ENCODE assay signal across 8 cellular contexts in the genomic region with DNA sequence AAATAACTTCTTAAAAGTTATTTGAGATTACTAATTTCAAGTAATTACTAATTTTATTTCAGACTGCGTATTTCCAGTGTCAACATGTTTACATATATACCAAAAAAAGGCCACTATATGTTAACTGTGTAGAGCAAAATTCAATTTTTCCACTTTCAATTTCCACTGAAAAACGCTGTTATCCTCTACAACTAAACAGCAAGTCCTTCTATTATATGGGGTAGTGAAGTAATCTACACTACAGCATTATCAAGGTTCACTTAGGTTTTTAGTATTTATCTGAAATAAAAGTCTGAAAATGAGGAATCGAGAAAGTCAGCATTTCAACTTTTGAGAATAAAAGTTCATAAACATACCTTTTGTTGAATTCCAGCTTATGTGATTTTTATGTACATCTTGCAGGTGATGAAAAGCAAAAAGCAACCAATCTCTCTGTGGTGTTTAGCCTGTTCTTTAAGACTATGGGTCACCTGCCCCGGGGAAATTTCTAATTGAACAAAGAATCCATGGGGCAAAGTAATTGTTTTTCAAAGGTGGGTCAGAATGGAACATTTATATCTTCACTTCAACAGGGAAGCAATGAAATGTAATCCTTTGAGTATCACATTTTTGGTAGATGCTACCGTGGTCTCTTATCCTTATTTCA. TPM values are rescaled to one million over a fixed set of nuclear protein-coding genes. Genes with fewer than 3 reads are reported as not detected.
DNase-seq lines count a peak whose midpoint lies in the region; ATAC-seq and TF ChIP-seq lines count a peak whose summit lies in the region.

No MANE protein-coding gene starts in this region.

- H3K4me1 ChIP-seq in thoracic aorta (ENCODE audit: control insufficient read depth in 1 of 2, low read depth in 2 of 2): peaks cover 13 to 27% of the 10 kb centered on the region in 2 donors

- H3K4me3 ChIP-seq in kidney epithelial cell (ENCODE audit: low read depth, low read length) (peak overlapping the region; percentile 99), thoracic aorta (peak overlapping the region; percentile 97)

- peak overlapping the region in 1 of 2 donors; percentile 99 for H3K27ac ChIP-seq in thoracic aorta

- H3K36me3 ChIP-seq in kidney epithelial cell (ENCODE audit: control insufficient read depth, insufficient read depth, low read length) (no peaks in the 10 kb centered on the region), thoracic aorta (peaks cover 6% of the 10 kb centered on the region)

- H3K27ac Mint-ChIP-seq in activated CD4-positive, alpha-beta T cell treated with anti-CD3 and anti-CD28 coated beads, Interleukin-2, amount 10 ng/mL, durations not matched to agents 7 days and 5 days: peak overlapping the region; percentile 99
- peak overlapping the region; percentile 71 for H3K27ac Mint-ChIP-seq in activated T-helper 2 cell treated with anti-CD3 and anti-CD28 coated beads, Interferon-gamma antibody, Interleukin-2, Interleukin-4, amounts not matched to agents 10 μg/mL and 5 μg/mL and 100 μg/mL, durations not matched to agents 14 hours and 24 hours and 36 hours

- intact Hi-C loops in activated T-helper 2 cell treated with anti-CD3 and anti-CD28 coated beads, Interferon-gamma antibody, Interleukin-2, Interleukin-4, amounts not matched to agents 10 μg/mL and 5 μg/mL and 100 μg/mL, durations not matched to agents 14 hours and 24 hours and 36 hours (cut with micrococcal nuclease): loop anchor here (5.0 to 10.0 kb wide), 3 partner anchors 332 to 565 kb away; no protein-coding TSS in a partner anchor

- CTCF ChIA-PET in activated CD4-positive, alpha-beta T cell treated with anti-CD3 and anti-CD28 coated beads, Interleukin-2, amount 10 ng/mL, durations not matched to agents 7 days and 5 days (lab: Charles Lee): no interaction called here

- TF ChIP-seq CTCF in kidney epithelial cell (IDR thresholded peaks at IDR 0.05; ENCODE audit: insufficient read depth, low read length, poor library complexity, severe bottlenecking) (no peak), thoracic aorta (IDR thresholded peaks at IDR 0.05) (no peak)

- H3K27me3 ChIP-seq in kidney epithelial cell (ENCODE audit: control insufficient read depth, insufficient read depth, low read length) (no peaks in the 10 kb centered on the region), thoracic aorta (replicated peaks; ENCODE audit: insufficient read depth) (no peaks in the 10 kb centered on the region)

- POLR2A ChIA-PET in activated CD4-positive, alpha-beta T cell treated with anti-CD3 and anti-CD28 coated beads, Interleukin-2, amount 10 ng/mL, durations not matched to agents 7 days and 5 days (lab: Charles Lee): interaction anchor here (1.1 kb wide), 1 partner anchor 256 kb away, joined by 3 read pairs; no protein-coding TSS in a partner anchor

- DNase-seq in activated CD4-positive, alpha-beta T cell treated with anti-CD3 and anti-CD28 coated beads, Interleukin-2, amount 10 ng/mL, durations not matched to agents 7 days and 5 days: no peak
- no peak for DNase-seq in activated CD4-positive, alpha-beta T cell treated with anti-CD3 and anti-CD28 coated beads, Interleukin-2, amount 50 U/mL, for 48 hours
- DNase-seq in activated T-helper 2 cell treated with anti-CD3 and anti-CD28 coated beads, Interferon-gamma antibody, Interleukin-2, Interleukin-4, amounts not matched to agents 10 μg/mL and 5 μg/mL and 100 μg/mL, durations not matched to agents 14 hours and 24 hours and 36 hours (ENCODE audit: low spot score): no peak
- DNase-seq in kidney epithelial cell (ENCODE audit: low read depth): no peak
- no peak for DNase-seq in thoracic aorta (ENCODE audit: low spot score)
- DNase-seq in Ammon's horn (ENCODE audit: low spot score): no peak
- no peak for DNase-seq in ureter (ENCODE audit: low spot score)
- no peak for DNase-seq in mesenteric fat pad (ENCODE audit: low spot score)

- H3K36me3 Mint-ChIP-seq in activated CD4-positive, alpha-beta T cell treated with anti-CD3 and anti-CD28 coated beads, Interleukin-2, amount 10 ng/mL, durations not matched to agents 7 days and 5 days (ENCODE audit: low read depth): peaks cover 85% of the 10 kb centered on the region
- H3K36me3 Mint-ChIP-seq in activated T-helper 2 cell treated with anti-CD3 and anti-CD28 coated beads, Interferon-gamma antibody, Interleukin-2, Interleukin-4, amounts not matched to agents 10 μg/mL and 5 μg/mL and 100 μg/mL, durations not matched to agents 14 hours and 24 hours and 36 hours (ENCODE audit: low read depth): peaks cover 78% of the 10 kb centered on the region

- no peaks in the 10 kb centered on the region for H3K9me3 ChIP-seq in thoracic aorta

- H3K4me1 Mint-ChIP-seq in activated CD4-positive, alpha-beta T cell treated with anti-CD3 and anti-CD28 coated beads, Interleukin-2, amount 10 ng/mL, durations not matched to agents 7 days and 5 days: peaks cover 30% of the 10 kb centered on the region
- peaks cover 47% of the 10 kb centered on the region for H3K4me1 Mint-ChIP-seq in activated T-helper 2 cell treated with anti-CD3 and anti-CD28 coated beads, Interferon-gamma antibody, Interleukin-2, Interleukin-4, amounts not matched to agents 10 μg/mL and 5 μg/mL and 100 μg/mL, durations not matched to agents 14 hours and 24 hours and 36 hours (ENCODE audit: low read depth)

- H3K9me3 Mint-ChIP-seq in activated CD4-positive, alpha-beta T cell treated with anti-CD3 and anti-CD28 coated beads, Interleukin-2, amount 10 ng/mL, durations not matched to agents 7 days and 5 days: no peaks in the 10 kb centered on the region
- no peaks in the 10 kb centered on the region for H3K9me3 Mint-ChIP-seq in activated T-helper 2 cell treated with anti-CD3 and anti-CD28 coated beads, Interferon-gamma antibody, Interleukin-2, Interleukin-4, amounts not matched to agents 10 μg/mL and 5 μg/mL and 100 μg/mL, durations not matched to agents 14 hours and 24 hours and 36 hours

- ATAC-seq in thoracic aorta (ENCODE audit: insufficient number of reproducible peaks, low FRiP score, low read depth): no peak

- peak overlapping the region; percentile 99 for H3K4me3 Mint-ChIP-seq in activated CD4-positive, alpha-beta T cell treated with anti-CD3 and anti-CD28 coated beads, Interleukin-2, amount 10 ng/mL, durations not matched to agents 7 days and 5 days
- peak overlapping the region; percentile 98 for H3K4me3 Mint-ChIP-seq in activated T-helper 2 cell treated with anti-CD3 and anti-CD28 coated beads, Interferon-gamma antibody, Interleukin-2, Interleukin-4, amounts not matched to agents 10 μg/mL and 5 μg/mL and 100 μg/mL, durations not matched to agents 14 hours and 24 hours and 36 hours (ENCODE audit: low read depth)

- no peaks in the 10 kb centered on the region for H3K27me3 Mint-ChIP-seq in activated CD4-positive, alpha-beta T cell treated with anti-CD3 and anti-CD28 coated beads, Interleukin-2, amount 10 ng/mL, durations not matched to agents 7 days and 5 days
- no peaks in the 10 kb centered on the region for H3K27me3 Mint-ChIP-seq in activated T-helper 2 cell treated with anti-CD3 and anti-CD28 coated beads, Interferon-gamma antibody, Interleukin-2, Interleukin-4, amounts not matched to agents 10 μg/mL and 5 μg/mL and 100 μg/mL, durations not matched to agents 14 hours and 24 hours and 36 hours (ENCODE audit: low read depth)

RNA-seq across cellular contexts. Expression of a gene that starts 3.3 kb away (rescaled TPM):
- total RNA-seq in activated CD4-positive, alpha-beta T cell treated with anti-CD3 and anti-CD28 coated beads, Interleukin-2, amount 10 ng/mL, durations not matched to agents 7 days and 5 days: 100 to 1,000 TPM; 102 to 133 TPM
- 67.8 and 71.7 TPM in 2 replicates for total RNA-seq in activated T-helper 2 cell treated with anti-CD3 and anti-CD28 coated beads, Interferon-gamma antibody, Interleukin-2, Interleukin-4, amounts not matched to agents 10 μg/mL and 5 μg/mL and 100 μg/mL, durations not matched to agents 14 hours and 24 hours and 36 hours
- total RNA-seq in kidney epithelial cell (51.3 and 52.4 TPM in 2 replicates), thoracic aorta (10 to 100 TPM; 31.7 to 53.3 TPM), ureter (139 TPM), mesenteric fat pad (97.2 TPM)
